15 cellular contexts compared by ENCODE assay signal in the genomic region with DNA sequence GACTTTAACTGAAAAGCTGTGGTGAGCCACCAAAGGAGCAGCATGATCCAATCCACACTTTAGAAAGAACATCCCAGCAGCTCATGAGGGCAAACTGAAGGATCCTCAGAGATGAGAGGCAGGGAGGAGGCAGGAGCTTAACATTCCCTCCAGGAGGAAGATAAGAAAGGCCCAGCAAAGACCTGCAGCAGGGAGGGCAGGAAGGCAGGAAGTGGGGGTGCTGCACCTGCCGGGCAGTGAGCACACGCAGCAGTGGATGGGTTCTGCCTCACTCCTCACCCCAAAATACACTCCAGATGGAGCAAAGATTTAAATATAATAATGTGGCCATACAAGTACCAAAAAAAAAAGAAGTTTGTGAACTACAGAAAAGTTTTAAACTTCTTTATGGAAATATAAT. TPM values are rescaled to one million over a fixed set of nuclear protein-coding genes. Genes with fewer than 3 reads are reported as not detected.
DNase-seq lines count a peak whose midpoint lies in the region; ATAC-seq and TF ChIP-seq lines count a peak whose summit lies in the region.
"Had no signal": no experiment of that assay in that cellular context is flagged by ENCODE, and none has a peak within 500 bp of the region (broad histone marks: within the 10 kb centered on the region; RNA-seq: fewer than 3 reads in every experiment).

No MANE protein-coding gene starts in this region.

- no peak overlapping the region for H2BK12ac ChIP-seq in H9 (ENCODE audit: insufficient read length, low read depth, low read length)

- no peak overlapping the region for H2AK5ac ChIP-seq in H9 (ENCODE audit: insufficient read length, low read length)

- H3K56ac ChIP-seq in H9 (ENCODE audit: insufficient read length, low read depth, low read length) = no peak overlapping the region

- peak overlapping the region in 2 of 3 experiments; percentile 52 to 66; a peak in 3 of 7 replicates for H3K27ac Mint-ChIP-seq in H9
- H3K27ac Mint-ChIP-seq in activated T-helper 17 cell treated with anti-CD3 and anti-CD28 coated beads, Interleukin-2, amount 50 U/mL, for 72 hours = peak overlapping the region; percentile 84
- H3K27ac Mint-ChIP-seq in natural killer cell treated with Interleukin-12 subunit alpha and Interleukin-12 subunit beta and Interleukin-15 and Interleukin-18, amount 100 ng/mL, for 72 hours = peak overlapping the region; percentile 2 to 26

- peaks cover 1 to 5% (median 2%) of the 10 kb centered on the region in 3 experiments; a peak in 4 of 7 replicates for H3K36me3 Mint-ChIP-seq in H9 (ENCODE audit: insufficient read depth in 1 of 3, low read depth in 3 of 3)
- peaks cover 26% of the 10 kb centered on the region for H3K36me3 Mint-ChIP-seq in activated T-helper 17 cell treated with anti-CD3 and anti-CD28 coated beads, Interleukin-2, amount 50 U/mL, for 72 hours (ENCODE audit: low read depth)
- H3K36me3 Mint-ChIP-seq in natural killer cell treated with Interleukin-12 subunit alpha and Interleukin-12 subunit beta and Interleukin-15 and Interleukin-18, amount 100 ng/mL, for 72 hours = peaks cover 12% of the 10 kb centered on the region

- no peak overlapping the region for H3K23ac ChIP-seq in H9 (ENCODE audit: insufficient read length, low read depth, low read length)

- H3K4me3 ChIP-seq in effector memory CD4-positive, alpha-beta T cell (ENCODE audit: insufficient read depth, low read depth, low read length, poor library complexity, severe bottlenecking) = no peak overlapping the region

- WGBS in H9 (ENCODE audit: extremely low coverage, insufficient read length, low lambda C conversion rate) = no CpG with 5 or more reads among the region's 2 CpGs

- no peak overlapping the region for H4K5ac ChIP-seq in H9 (ENCODE audit: insufficient read length, low read depth, low read length)

- H2BK20ac ChIP-seq in H9 (ENCODE audit: low read depth, low read length, poor library complexity, severe bottlenecking) = no peak overlapping the region

- no peaks in the 10 kb centered on the region for H3K27me3 Mint-ChIP-seq in H9 (ENCODE audit: low read depth)
- H3K27me3 Mint-ChIP-seq in activated T-helper 17 cell treated with anti-CD3 and anti-CD28 coated beads, Interleukin-2, amount 50 U/mL, for 72 hours = no peaks in the 10 kb centered on the region
- no peaks in the 10 kb centered on the region for H3K27me3 Mint-ChIP-seq in natural killer cell treated with Interleukin-12 subunit alpha and Interleukin-12 subunit beta and Interleukin-15 and Interleukin-18, amount 100 ng/mL, for 72 hours

- no peaks in the 10 kb centered on the region for H3K4me1 ChIP-seq in H9 (ENCODE audit: insufficient read depth, low read length)
- no peaks in the 10 kb centered on the region for H3K4me1 ChIP-seq in effector memory CD4-positive, alpha-beta T cell (ENCODE audit: control insufficient read depth, insufficient read depth, low read length, poor library complexity, severe bottlenecking)

- H3K18ac ChIP-seq in H9 (ENCODE audit: insufficient read length, low read depth, low read length) = no peak overlapping the region

- peak; percentile 48 for DNase-seq in H9
- DNase-seq in natural killer cell treated with Interleukin-12 subunit alpha and Interleukin-12 subunit beta and Interleukin-15 and Interleukin-18, amount 100 ng/mL, for 72 hours (ENCODE audit: low spot score) = no peak
- no peak for DNase-seq in NK-92 (lab: John Stamatoyannopoulos, UW; ENCODE audit: unreplicated experiment)
- no peak for DNase-seq in effector memory CD4-positive, alpha-beta T cell
- DNase-seq in GM19240 (ENCODE audit: insufficient read length, low spot score) = no peak
- DNase-seq: activated T-cell treated with anti-CD3 and anti-CD28 coated beads for 4 hours, amniotic stem cell, mammary epithelial cell, NCI-H2227 treated with DMSO at 0.1 percent for 48 hours, PC-3 had no signal

- no peak overlapping the region for H3T11ph ChIP-seq in H9 (ENCODE audit: low read length)

- no peak overlapping the region for H4K91ac ChIP-seq in H9 (ENCODE audit: insufficient read length, low read depth, low read length)

- no peaks in the 10 kb centered on the region for H3K23me2 ChIP-seq in H9 (ENCODE audit: insufficient read length, low read depth, low read length, poor library complexity, severe bottlenecking)

- no peak overlapping the region for H3K14ac ChIP-seq in H9 (ENCODE audit: insufficient read depth, low read length)

- no peak overlapping the region for H2BK15ac ChIP-seq in H9 (ENCODE audit: low read depth, low read length)

- H3K36me3 ChIP-seq in effector memory CD4-positive, alpha-beta T cell (ENCODE audit: control insufficient read depth, insufficient read depth, low read length) = peaks cover 8% of the 10 kb centered on the region

- no peak overlapping the region for H4K8ac ChIP-seq in H9 (replicated peaks; ENCODE audit: insufficient read length, low read depth, low read length)

- no peak overlapping the region for H3K27ac ChIP-seq in H9 (ENCODE audit: insufficient read length, low read depth, low read length)
- no peak overlapping the region for H3K27ac ChIP-seq in effector memory CD4-positive, alpha-beta T cell (ENCODE audit: insufficient read depth, low read length, poor library complexity, severe bottlenecking)
- H3K27ac ChIP-seq: C4-2B had no signal

- H3K4me1 Mint-ChIP-seq in H9 = peaks cover 12% of the 10 kb centered on the region in 2 experiments
- peaks cover 8% of the 10 kb centered on the region for H3K4me1 Mint-ChIP-seq in activated T-helper 17 cell treated with anti-CD3 and anti-CD28 coated beads, Interleukin-2, amount 50 U/mL, for 72 hours
- H3K4me1 Mint-ChIP-seq in natural killer cell treated with Interleukin-12 subunit alpha and Interleukin-12 subunit beta and Interleukin-15 and Interleukin-18, amount 100 ng/mL, for 72 hours (ENCODE audit: low read depth in 2 of 2) = peaks cover 28 to 46% of the 10 kb centered on the region in 2 donors

- TF ChIP-seq CTCF in H9 (conservative IDR thresholded peaks at IDR 0.05) = no peak

- no peak overlapping the region for H2BK120ac ChIP-seq in H9 (ENCODE audit: low read depth, low read length, poor library complexity, severe bottlenecking)

- no peaks in the 10 kb centered on the region for H3K79me2 ChIP-seq in H9 (ENCODE audit: insufficient read depth, low read length)

- no peaks in the 10 kb centered on the region; a peak in 2 of 5 replicates for H3K9me3 Mint-ChIP-seq in H9
- no peaks in the 10 kb centered on the region for H3K9me3 Mint-ChIP-seq in activated T-helper 17 cell treated with anti-CD3 and anti-CD28 coated beads, Interleukin-2, amount 50 U/mL, for 72 hours
- no peaks in the 10 kb centered on the region for H3K9me3 Mint-ChIP-seq in natural killer cell treated with Interleukin-12 subunit alpha and Interleukin-12 subunit beta and Interleukin-15 and Interleukin-18, amount 100 ng/mL, for 72 hours

- H3K4ac ChIP-seq in H9 (ENCODE audit: low read depth, low read length) = no peak overlapping the region

- H4K20me1 ChIP-seq in H9 (ENCODE audit: control insufficient read depth, insufficient read depth, insufficient read length) = no peaks in the 10 kb centered on the region

- ATAC-seq in GM18868 (IDR thresholded peaks at IDR 0.05; ENCODE audit: unreplicated experiment) = peak; percentile 58
- no peak for ATAC-seq in activated T-helper 17 cell treated with anti-CD3 and anti-CD28 coated beads, Interleukin-2, amount 50 U/mL, for 72 hours (replicated peaks)
- no peak for ATAC-seq in natural killer cell treated with Interleukin-12 subunit alpha and Interleukin-12 subunit beta and Interleukin-15 and Interleukin-18, amount 100 ng/mL, for 72 hours
- ATAC-seq in HG02798 (IDR thresholded peaks at IDR 0.05; ENCODE audit: poor library complexity, unreplicated experiment) = no peak
- ATAC-seq: activated CD4-positive, CD25-positive, alpha-beta regulatory T cell treated with anti-CD3 and anti-CD28 coated beads, Interleukin-2, amount 50 U/mL, for 24 hours; PC-3 had no signal

- H3K79me1 ChIP-seq in H9 (ENCODE audit: insufficient read depth, low read depth, low read length, poor library complexity, severe bottlenecking) = no peaks in the 10 kb centered on the region

- no peak overlapping the region for H3K4me3 Mint-ChIP-seq in H9
- H3K4me3 Mint-ChIP-seq in activated T-helper 17 cell treated with anti-CD3 and anti-CD28 coated beads, Interleukin-2, amount 50 U/mL, for 72 hours = no peak overlapping the region
- H3K4me3 Mint-ChIP-seq in natural killer cell treated with Interleukin-12 subunit alpha and Interleukin-12 subunit beta and Interleukin-15 and Interleukin-18, amount 100 ng/mL, for 72 hours = no peak overlapping the region

- H2BK5ac ChIP-seq in H9 (ENCODE audit: insufficient read length, low read length) = no peak overlapping the region

- no peak overlapping the region for H3K4me2 ChIP-seq in H9 (ENCODE audit: insufficient read depth, insufficient read length, low read length)

- no peaks in the 10 kb centered on the region for H3K27me3 ChIP-seq in H9 (ENCODE audit: insufficient read depth, low read length)
- H3K27me3 ChIP-seq in effector memory CD4-positive, alpha-beta T cell (replicated peaks; ENCODE audit: control insufficient read depth, insufficient read depth, low read length, poor library complexity, severe bottlenecking) = no peaks in the 10 kb centered on the region

- no peak overlapping the region for H2AFZ ChIP-seq in H9 (ENCODE audit: low read length)

- H3K9me3 ChIP-seq in H9 (ENCODE audit: control insufficient read depth, low read depth, low read length) = no peaks in the 10 kb centered on the region
- H3K9me3 ChIP-seq in effector memory CD4-positive, alpha-beta T cell (ENCODE audit: control insufficient read depth, low read length) = no peaks in the 10 kb centered on the region

- no peak overlapping the region for H3K9ac ChIP-seq in H9 (ENCODE audit: extremely low read depth, insufficient read length, low read length)

RNA-seq across cellular contexts. Expression of gene GCH1, which starts 48.4 kb away (rescaled TPM):
- total RNA-seq in H9 (2021) = 7.7 and 8.6 TPM in 2 replicates
- total RNA-seq in activated T-helper 17 cell treated with anti-CD3 and anti-CD28 coated beads, Interleukin-2, amount 50 U/mL, for 72 hours = 10 to 100 TPM; 23.7 to 36.3 TPM
- 100 to 1,000 TPM; 131 to 382 TPM for total RNA-seq in natural killer cell treated with Interleukin-12 subunit alpha and Interleukin-12 subunit beta and Interleukin-15 and Interleukin-18, amount 100 ng/mL, for 72 hours

Comparison
In these comparisons a context has a peak if more than half of its experiments do, and no peak if none do; other contexts are left out.
1. H3K27ac Mint-ChIP-seq: peak in every context shown above with its lines; median percentile 84 in activated T-helper 17 cell treated with anti-CD3 and anti-CD28 coated beads, Interleukin-2, amount 50 U/mL, for 72 hours; 59 in H9; 14 in natural killer cell treated with Interleukin-12 subunit alpha and Interleukin-12 subunit beta and Interleukin-15 and Interleukin-18, amount 100 ng/mL, for 72 hours.